In the genomic region with DNA sequence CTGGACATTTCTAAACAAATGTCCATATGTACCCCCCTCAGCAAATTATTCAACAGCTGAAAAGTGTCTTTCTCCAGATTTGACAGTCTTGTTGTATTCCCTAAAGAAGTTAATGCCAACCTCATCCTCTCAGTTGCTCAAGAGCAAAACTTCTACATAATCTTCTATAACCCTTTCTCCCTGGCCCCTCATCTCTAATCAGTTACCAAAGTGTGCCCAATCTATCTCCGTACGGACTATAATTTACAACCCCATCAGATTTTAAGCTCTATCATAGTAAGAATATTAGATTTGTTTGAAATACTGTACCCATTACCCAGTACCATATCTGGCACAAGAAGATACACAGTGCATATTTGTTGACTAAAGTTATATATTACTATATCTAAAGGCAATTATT, we compare ENCODE assay signal across 9 cellular contexts.
"Had no signal": no experiment of that assay in that cellular context is flagged by ENCODE, and none has a peak within 500 bp of the region (broad histone marks: within the 10 kb centered on the region; RNA-seq: fewer than 3 reads in every experiment).

No MANE protein-coding gene starts in this region.

- H3K4me3 ChIP-seq: GM23248, GM23338, HAP-1 had no signal

- DNase-seq: GM23248, GOT3, H7, H9, HCEC 1CT, HFFc6 had no signal

- H2AFZ ChIP-seq: GM23248, GM23338 had no signal

- H3K4me2 ChIP-seq: GM23338 had no signal

- H3K4me3 Mint-ChIP-seq: GM23338, H9, HFFc6 had no signal

- H3K9ac ChIP-seq: GM23248 had no signal

- H3K4me1 Mint-ChIP-seq: GM23338, H9 had no signal

- H3K9me3 ChIP-seq: HAP-1 had no signal

- H3K4me1 ChIP-seq: HAP-1 had no signal

- H3K27ac Mint-ChIP-seq: GM23338, H9, HFFc6 had no signal

- H3K27ac ChIP-seq: GM23248 had no signal

- H3K36me3 ChIP-seq: HAP-1 had no signal

- H3K9me3 Mint-ChIP-seq: GM23338, H9 had no signal

- ATAC-seq: GM23338, HCT116 had no signal
